ENCODE assay signal across 30 cellular contexts in the genomic region with DNA sequence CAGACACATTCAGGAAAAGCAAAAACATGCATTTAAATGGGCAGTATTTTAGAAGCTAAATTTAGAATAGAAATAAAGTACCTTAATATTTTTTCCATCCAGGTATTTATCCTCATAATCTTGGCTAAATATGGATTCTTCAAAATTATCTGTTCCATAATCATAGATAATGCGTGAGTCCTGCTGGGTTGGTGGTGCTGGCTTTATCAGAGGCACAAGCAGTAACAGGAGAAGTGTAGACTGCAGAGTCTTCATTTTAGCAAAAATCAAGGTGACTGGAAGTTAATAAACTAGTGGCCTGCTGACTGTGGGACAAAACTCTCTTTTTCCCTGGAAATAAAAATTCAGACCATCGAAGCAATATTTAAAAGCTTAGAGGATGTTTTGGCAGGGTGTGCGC. TPM values are rescaled to one million over a fixed set of nuclear protein-coding genes. Genes with fewer than 3 reads are reported as not detected.
A peak's percentile ranks its signal among the peaks of the same experiment; 100 is the strongest.
DNase-seq lines count a peak whose midpoint lies in the region; ATAC-seq, FAIRE-seq and TF ChIP-seq lines count a peak whose summit lies in the region.
"Had no signal": no experiment of that assay in that cellular context is flagged by ENCODE, and none has a peak within 500 bp of the region (broad histone marks: within the 10 kb centered on the region; RNA-seq: fewer than 3 reads in every experiment).

No MANE protein-coding gene starts in this region.

- no peak overlapping the region for H3K23ac ChIP-seq in mesenchymal stem cell (ENCODE audit: low read length in 2 of 2)
- no peak overlapping the region for H3K23ac ChIP-seq in neuronal stem cell (ENCODE audit: low read depth, low read length, poor library complexity)

- H3K4me3 ChIP-seq in mesenchymal stem cell (ENCODE audit: insufficient read depth in 1 of 2, low read depth in 1 of 2, low read length in 2 of 2) (peak overlapping the region in 1 of 2 experiments; percentile 49), testis (peak overlapping the region; percentile 1 to 20), neuronal stem cell (ENCODE audit: low read length in 2 of 2) (no peak overlapping the region)
- H3K4me3 ChIP-seq: cardiac muscle cell, GM23248, lung, mucosa of descending colon had no signal

- POLR2A ChIA-PET in activated CD8-positive, alpha-beta T cell treated with anti-CD3 and anti-CD28 coated beads for 36 hours (lab: Charles Lee): no interaction called here

- CTCF ChIA-PET in activated CD8-positive, alpha-beta T cell treated with anti-CD3 and anti-CD28 coated beads for 36 hours (lab: Charles Lee): no interaction called here

- H4K8ac ChIP-seq in mesenchymal stem cell (ENCODE audit: low read length) (no peak overlapping the region), neuronal stem cell (ENCODE audit: low read depth, low read length) (no peak overlapping the region)

- H2BK5ac ChIP-seq in mesenchymal stem cell (ENCODE audit: low read depth, low read length, poor library complexity, severe bottlenecking) (no peak overlapping the region), neuronal stem cell (ENCODE audit: low read length) (no peak overlapping the region)

- no peak for ATAC-seq in activated CD8-positive, alpha-beta T cell treated with anti-CD3 and anti-CD28 coated beads for 36 hours
- ATAC-seq: mucosa of descending colon had no signal

- H3K4me3 Mint-ChIP-seq in chondrocyte (ENCODE audit: unreplicated experiment): peak overlapping the region; percentile 56
- no peak overlapping the region for H3K4me3 Mint-ChIP-seq in activated CD8-positive, alpha-beta T cell treated with anti-CD3 and anti-CD28 coated beads for 36 hours
- H3K4me3 Mint-ChIP-seq: activated CD4-positive, alpha-beta T cell treated with anti-CD3 and anti-CD28 coated beads, Interleukin-2, amount 10 ng/mL, durations not matched to agents 24 days and 14 days; activated naive CD4-positive, alpha-beta T cell treated with anti-CD3 and anti-CD28 coated beads, Interleukin-2, amount 10 ng/mL, durations not matched to agents 7 days and 5 days; activated T-cell treated with anti-CD3 and anti-CD28 coated beads, Interleukin-2, amount 50 U/mL, for 4 hours; HFFc6; neural crest cell; T-helper 2 cell treated with Interferon-gamma antibody and Interleukin-4, amounts not matched to agents 5 μg/mL and 100 μg/mL, for 36 hours had no signal

- TF ChIP-seq CTCF in chondrocyte (IDR thresholded peaks at IDR 0.05) (no peak), testis (IDR thresholded peaks at IDR 0.05) (no peak)
- no peak for TF ChIP-seq CTCF in activated CD8-positive, alpha-beta T cell treated with anti-CD3 and anti-CD28 coated beads for 36 hours (IDR thresholded peaks at IDR 0.05)

- H3K18ac ChIP-seq in mesenchymal stem cell (ENCODE audit: low read depth in 1 of 2, low read length in 2 of 2) (no peak overlapping the region), neuronal stem cell (ENCODE audit: low read length) (no peak overlapping the region)

- no peak overlapping the region for H2BK12ac ChIP-seq in mesenchymal stem cell (ENCODE audit: low read length in 2 of 2)
- no peak overlapping the region for H2BK12ac ChIP-seq in neuronal stem cell (ENCODE audit: low read length)

- H3K79me1 ChIP-seq in mesenchymal stem cell (replicated peaks; ENCODE audit: low read length, poor library complexity, severe bottlenecking) (no peaks in the 10 kb centered on the region), neuronal stem cell (ENCODE audit: low read depth, low read length) (no peaks in the 10 kb centered on the region)

- H3K9ac ChIP-seq in mesenchymal stem cell (ENCODE audit: low read length): peak overlapping the region; percentile 83
- no peak overlapping the region for H3K9ac ChIP-seq in neuronal stem cell (ENCODE audit: low read depth, low read length, poor library complexity)
- H3K9ac ChIP-seq: GM23248 had no signal

- H3K27me3 ChIP-seq in mesenchymal stem cell (ENCODE audit: control insufficient read depth in 1 of 2, insufficient read depth in 1 of 2, low read length in 2 of 2) (no peaks in the 10 kb centered on the region), testis (no peaks in the 10 kb centered on the region), neuronal stem cell (ENCODE audit: control insufficient read depth in 3 of 3, insufficient read depth in 3 of 3, low read depth in 1 of 3, low read length in 3 of 3) (no peaks in the 10 kb centered on the region)
- H3K27me3 ChIP-seq: cardiac muscle cell, transverse colon had no signal

- no peaks in the 10 kb centered on the region for H3K4me1 ChIP-seq in mesenchymal stem cell (ENCODE audit: control insufficient read depth, insufficient read depth, low read depth, low read length)
- peaks cover 9% of the 10 kb centered on the region for H3K4me1 ChIP-seq in testis
- peaks cover 0 to 6% of the 10 kb centered on the region in 2 donors for H3K4me1 ChIP-seq in neuronal stem cell (ENCODE audit: control insufficient read depth in 2 of 2, insufficient read depth in 1 of 2, low read depth in 1 of 2, low read length in 2 of 2)

- 91% methylated on average over 2 of the region's 3 CpGs for WGBS in mesenchymal stem cell
- WGBS in testis, 2 donors: 53 to 57% methylated on average over 3 of the region's 3 CpGs
- WGBS in neuronal stem cell (ENCODE audit: extremely low coverage in 2 of 2, insufficient read length in 2 of 2, insufficient replicate concordance in 1 of 2), 2 donors: no CpG with 5 or more reads among the region's 3 CpGs

- H4K91ac ChIP-seq in mesenchymal stem cell (ENCODE audit: low read length): no peak overlapping the region
- H4K91ac ChIP-seq in neuronal stem cell (ENCODE audit: low read depth, low read length, poor library complexity): no peak overlapping the region

- peak overlapping the region; percentile 17 for H3K27ac Mint-ChIP-seq in chondrocyte (ENCODE audit: unreplicated experiment)
- H3K27ac Mint-ChIP-seq in activated CD8-positive, alpha-beta T cell treated with anti-CD3 and anti-CD28 coated beads for 36 hours: no peak overlapping the region
- H3K27ac Mint-ChIP-seq: activated CD4-positive, alpha-beta T cell treated with anti-CD3 and anti-CD28 coated beads, Interleukin-2, amount 10 ng/mL, durations not matched to agents 24 days and 14 days; activated naive CD4-positive, alpha-beta T cell treated with anti-CD3 and anti-CD28 coated beads, Interleukin-2, amount 10 ng/mL, durations not matched to agents 7 days and 5 days; HFFc6; T-helper 2 cell treated with Interferon-gamma antibody and Interleukin-4, amounts not matched to agents 5 μg/mL and 100 μg/mL, for 36 hours had no signal

- H3K27me3 Mint-ChIP-seq in chondrocyte (ENCODE audit: low read depth): no peaks in the 10 kb centered on the region
- H3K27me3 Mint-ChIP-seq in activated CD8-positive, alpha-beta T cell treated with anti-CD3 and anti-CD28 coated beads for 36 hours: no peaks in the 10 kb centered on the region
- H3K27me3 Mint-ChIP-seq: activated CD4-positive, alpha-beta T cell treated with anti-CD3 and anti-CD28 coated beads, Interleukin-2, amount 10 ng/mL, durations not matched to agents 24 days and 14 days; activated naive CD4-positive, alpha-beta T cell treated with anti-CD3 and anti-CD28 coated beads, Interleukin-2, amount 10 ng/mL, durations not matched to agents 7 days and 5 days had no signal

- no peak for TF ChIP-seq POLR2A in testis (IDR thresholded peaks at IDR 0.05)
- no peak for TF ChIP-seq POLR2A in GM12892 (IDR thresholded peaks at IDR 0.05; ENCODE audit: low read depth, low read length)

- H2AK5ac ChIP-seq in mesenchymal stem cell (ENCODE audit: low read length, severe bottlenecking): no peak overlapping the region
- no peak overlapping the region for H2AK5ac ChIP-seq in neuronal stem cell (ENCODE audit: low read depth, low read length)

- H2BK120ac ChIP-seq in mesenchymal stem cell (ENCODE audit: low read depth, low read length): no peak overlapping the region
- no peak overlapping the region for H2BK120ac ChIP-seq in neuronal stem cell (ENCODE audit: low read depth, low read length)

- H2AFZ ChIP-seq in mesenchymal stem cell (ENCODE audit: low read depth, low read length) (no peak overlapping the region), neuronal stem cell (ENCODE audit: low read length) (no peak overlapping the region)
- H2AFZ ChIP-seq: GM23248 had no signal

- H3K36me3 Mint-ChIP-seq in chondrocyte (ENCODE audit: low read depth): no peaks in the 10 kb centered on the region
- H3K36me3 Mint-ChIP-seq in activated CD8-positive, alpha-beta T cell treated with anti-CD3 and anti-CD28 coated beads for 36 hours (ENCODE audit: low read depth): peaks cover 2% of the 10 kb centered on the region

- H3K27ac ChIP-seq in KOPT-K1 (ENCODE audit: low read depth, low read length, poor library complexity, severe bottlenecking): peak overlapping the region; percentile 90
- no peak overlapping the region for H3K27ac ChIP-seq in mesenchymal stem cell (ENCODE audit: low read length, poor library complexity, severe bottlenecking)
- H3K27ac ChIP-seq in testis: peak overlapping the region in 1 of 2 donors; percentile 27
- no peak overlapping the region for H3K27ac ChIP-seq in neuronal stem cell (replicated peaks; ENCODE audit: low read length)
- H3K27ac ChIP-seq: cardiac muscle cell, GM23248 had no signal

- H3K36me3 ChIP-seq in KOPT-K1 (ENCODE audit: insufficient read depth, low read length) (peaks cover 7% of the 10 kb centered on the region), mesenchymal stem cell (ENCODE audit: control insufficient read depth in 1 of 2, insufficient read depth in 2 of 2, low read depth in 1 of 2, low read length in 2 of 2) (no peaks in the 10 kb centered on the region), testis (ENCODE audit: low read depth, missing control alignments) (no peaks in the 10 kb centered on the region), neuronal stem cell (replicated peaks in 1 of 2; ENCODE audit: control insufficient read depth in 2 of 2, insufficient read depth in 2 of 2, low read length in 2 of 2) (no peaks in the 10 kb centered on the region)
- H3K36me3 ChIP-seq: cardiac muscle cell, transverse colon had no signal

- DNase-seq in chondrocyte (ENCODE audit: low spot score) (no peak), mesenchymal stem cell (no peak), testis (no peak), UCSD-AML1 (lab: John Stamatoyannopoulos, UW; ENCODE audit: unreplicated experiment) (no peak), GM12892 (ENCODE audit: insufficient read length) (no peak), neuronal stem cell (ENCODE audit: low spot score) (no peak)
- no peak for DNase-seq in activated CD8-positive, alpha-beta T cell treated with anti-CD3 and anti-CD28 coated beads for 36 hours
- DNase-seq: ACHN; activated CD4-positive, alpha-beta T cell treated with anti-CD3 and anti-CD28 coated beads, Interleukin-2, amount 10 ng/mL, durations not matched to agents 24 days and 14 days; activated naive CD4-positive, alpha-beta T cell treated with anti-CD3 and anti-CD28 coated beads, Interleukin-2, amount 10 ng/mL, durations not matched to agents 7 days and 5 days; activated T-cell treated with anti-CD3 and anti-CD28 coated beads, Interleukin-2, amount 50 U/mL, for 4 hours; amygdala; GM23248; HFFc6; Kasumi-1; kidney; mucosa of descending colon; NCI-H1694 treated with DMSO at 0.1 percent for 48 hours; NCI-H524 treated with DMSO at 0.1 percent for 48 hours; NK-92 treated with Interleukin-12 subunit alpha and Interleukin-12 subunit beta, amount 100 ng/mL, for 24 hours; SHP77 treated with DMSO at 0.1 percent for 48 hours; stimulated activated naive CD8-positive, alpha-beta T cell treated with anti-CD3 and anti-CD28 coated beads, Interleukin-15, Interleukin-2, amounts not matched to agents 100 U/mL and 50 U/mL, for 24 hours; transverse colon had no signal

- H3K4me1 Mint-ChIP-seq in chondrocyte (ENCODE audit: low read depth): peaks cover 48% of the 10 kb centered on the region
- H3K4me1 Mint-ChIP-seq in activated CD8-positive, alpha-beta T cell treated with anti-CD3 and anti-CD28 coated beads for 36 hours (ENCODE audit: low read depth): peaks cover 29% of the 10 kb centered on the region
- H3K4me1 Mint-ChIP-seq: neural crest cell had no signal

- H3K14ac ChIP-seq in mesenchymal stem cell (ENCODE audit: low read length in 2 of 2): no peak overlapping the region
- no peak overlapping the region for H3K14ac ChIP-seq in neuronal stem cell (ENCODE audit: low read length)

- H3K4ac ChIP-seq in mesenchymal stem cell (ENCODE audit: low read depth in 1 of 2, low read length in 2 of 2) (no peak overlapping the region), neuronal stem cell (ENCODE audit: low read length) (no peak overlapping the region)

- intact Hi-C loops in testis (cut with DNase I; ENCODE audit: low total_unique reads): no loop called here
- intact Hi-C loops in activated CD8-positive, alpha-beta T cell treated with anti-CD3 and anti-CD28 coated beads for 36 hours (cut with micrococcal nuclease): no loop called here

- H3K4me2 ChIP-seq in mesenchymal stem cell (ENCODE audit: low read length, poor library complexity, severe bottlenecking): no peak overlapping the region
- H3K4me2 ChIP-seq in neuronal stem cell (ENCODE audit: insufficient read depth, low read length, poor library complexity, severe bottlenecking): no peak overlapping the region

- no peaks in the 10 kb centered on the region for H3K9me3 ChIP-seq in KOPT-K1 (ENCODE audit: insufficient read depth, low read length, poor library complexity, severe bottlenecking)
- no peaks in the 10 kb centered on the region for H3K9me3 ChIP-seq in mesenchymal stem cell (ENCODE audit: control insufficient read depth, low read length)
- H3K9me3 ChIP-seq in testis: no peaks in the 10 kb centered on the region
- no peaks in the 10 kb centered on the region for H3K9me3 ChIP-seq in neuronal stem cell (replicated peaks in 1 of 2; ENCODE audit: control insufficient read depth in 2 of 2, insufficient read depth in 1 of 2, low read depth in 1 of 2, low read length in 2 of 2)
- H3K9me3 ChIP-seq: mucosa of descending colon, transverse colon had no signal

- H2BK15ac ChIP-seq in mesenchymal stem cell (ENCODE audit: low read depth, poor library complexity, severe bottlenecking) (no peak overlapping the region), neuronal stem cell (ENCODE audit: low read length) (no peak overlapping the region)

- FAIRE-seq in GM12892 (lab: Jason Lieb, UNC): no peak

- H3K9me3 Mint-ChIP-seq in chondrocyte (ENCODE audit: low read depth): peaks cover 3% of the 10 kb centered on the region
- no peaks in the 10 kb centered on the region for H3K9me3 Mint-ChIP-seq in activated CD8-positive, alpha-beta T cell treated with anti-CD3 and anti-CD28 coated beads for 36 hours
- H3K9me3 Mint-ChIP-seq: activated CD4-positive, alpha-beta T cell treated with anti-CD3 and anti-CD28 coated beads, Interleukin-2, amount 10 ng/mL, durations not matched to agents 24 days and 14 days; activated naive CD4-positive, alpha-beta T cell treated with anti-CD3 and anti-CD28 coated beads, Interleukin-2, amount 10 ng/mL, durations not matched to agents 7 days and 5 days; activated T-cell treated with anti-CD3 and anti-CD28 coated beads, Interleukin-2, amount 50 U/mL, for 4 hours; HFFc6; neural crest cell; T-helper 2 cell treated with Interferon-gamma antibody and Interleukin-4, amounts not matched to agents 5 μg/mL and 100 μg/mL, for 36 hours had no signal

RNA-seq across cellular contexts. Expression of a gene that starts 1.2 kb away (rescaled TPM):
- 27.4 to 72.6 TPM (median 30.3 TPM) in 3 replicates for total RNA-seq in chondrocyte
- polyA plus RNA-seq in mesenchymal stem cell (2013, experiment 1 of 2): not detected
- polyA plus RNA-seq in mesenchymal stem cell (2013, experiment 2 of 2): 0.03 TPM
- 1 to 10 TPM; 4.9 to 9.5 TPM for total RNA-seq in testis
- polyA plus RNA-seq in testis (ENCODE audit: insufficient read depth, low read depth, low replicate concordance): 18.4 TPM
- not detected for total RNA-seq in activated CD8-positive, alpha-beta T cell treated with anti-CD3 and anti-CD28 coated beads for 36 hours
- 0.70 TPM for polyA plus RNA-seq in GM12892 (2012; ENCODE audit: missing spikeins)
- not detected for polyA plus RNA-seq in neuronal stem cell (2013, experiment 1 of 2)
- polyA plus RNA-seq in neuronal stem cell (2013, experiment 2 of 2): not detected
- total RNA-seq: activated CD4-positive, alpha-beta T cell treated with anti-CD3 and anti-CD28 coated beads, Interleukin-2, amount 10 ng/mL, durations not matched to agents 24 days and 14 days; activated T-cell treated with anti-CD3 and anti-CD28 coated beads, Interleukin-2, amount 50 U/mL, for 4 hours; cardiac muscle cell; dermis microvascular lymphatic vessel endothelial cell; neural crest cell had no signal
- polyA plus RNA-seq: BJ had no signal

RNA-seq across cellular contexts. Expression of a gene that starts 21.1 kb away (rescaled TPM):
- total RNA-seq in chondrocyte: 25.6 to 148 TPM (median 28.5 TPM) in 3 replicates
- not detected for polyA plus RNA-seq in mesenchymal stem cell (2013, experiment 1 of 2)
- polyA plus RNA-seq in mesenchymal stem cell (2013, experiment 2 of 2): not detected
- 1 to 10 TPM; 1.1 to 4.9 TPM for total RNA-seq in testis
- 2.5 TPM for polyA plus RNA-seq in testis (ENCODE audit: insufficient read depth, low read depth, low replicate concordance)
- not detected for total RNA-seq in activated CD8-positive, alpha-beta T cell treated with anti-CD3 and anti-CD28 coated beads for 36 hours
- polyA plus RNA-seq in GM12892 (2012; ENCODE audit: missing spikeins): 0.70 TPM
- not detected for polyA plus RNA-seq in neuronal stem cell (2013, experiment 1 of 2)
- not detected for polyA plus RNA-seq in neuronal stem cell (2013, experiment 2 of 2)
- total RNA-seq: activated CD4-positive, alpha-beta T cell treated with anti-CD3 and anti-CD28 coated beads, Interleukin-2, amount 10 ng/mL, durations not matched to agents 24 days and 14 days; activated T-cell treated with anti-CD3 and anti-CD28 coated beads, Interleukin-2, amount 50 U/mL, for 4 hours; cardiac muscle cell; dermis microvascular lymphatic vessel endothelial cell; HFFc6; neural crest cell had no signal
- polyA plus RNA-seq: cardiac muscle cell had no signal

Comparison
In these comparisons a context has a peak if more than half of its experiments do, and no peak if none do; other contexts are left out.
1. H3K4me3 ChIP-seq: peak in testis (2 of 2); none in neuronal stem cell (0 of 2).
2. RNA of a gene that starts 1.2 kb away (total RNA-seq): 27.4 to 72.6 TPM in chondrocyte and 4.9 to 9.5 TPM in testis; not detected in activated CD8-positive, alpha-beta T cell treated with anti-CD3 and anti-CD28 coated beads for 36 hours; every median in the first group is over 4 times any median in the second.